ENCODE assay signal across 1 cellular context in the genomic region with DNA sequence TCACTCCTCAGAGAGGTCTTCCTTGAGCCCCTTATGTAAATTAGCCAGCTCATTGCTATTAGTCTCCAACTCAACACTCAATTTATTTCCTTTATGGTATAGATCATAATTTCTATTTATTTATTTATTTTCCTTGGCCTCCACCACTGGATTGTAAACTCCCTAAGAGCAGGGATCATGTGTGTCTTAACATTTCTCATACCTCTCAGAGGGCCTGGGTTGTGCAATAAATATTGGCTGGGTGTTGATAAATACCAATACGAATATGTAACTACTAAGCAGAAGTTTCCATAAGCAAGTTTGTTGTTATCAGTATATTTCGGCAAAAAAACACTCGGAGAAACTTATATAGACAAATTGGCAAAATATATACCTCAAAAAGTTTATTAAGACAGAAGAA.
TF ChIP-seq lines count a peak whose summit lies in the region.

No MANE protein-coding gene starts in this region.

TF ChIP-seq in IMR-90, 13 proteins besides CTCF, POLR2A, EP300 and RAD21 (continued from another document):
- TF ChIP-seq CEBPB (IDR thresholded peaks at IDR 0.05; ENCODE audit: low read depth, low read length): 0 out of 2 replicates have a peak, but pooled peaks have one; percentile 17
